8 cellular contexts compared by ENCODE assay signal in the genomic region with DNA sequence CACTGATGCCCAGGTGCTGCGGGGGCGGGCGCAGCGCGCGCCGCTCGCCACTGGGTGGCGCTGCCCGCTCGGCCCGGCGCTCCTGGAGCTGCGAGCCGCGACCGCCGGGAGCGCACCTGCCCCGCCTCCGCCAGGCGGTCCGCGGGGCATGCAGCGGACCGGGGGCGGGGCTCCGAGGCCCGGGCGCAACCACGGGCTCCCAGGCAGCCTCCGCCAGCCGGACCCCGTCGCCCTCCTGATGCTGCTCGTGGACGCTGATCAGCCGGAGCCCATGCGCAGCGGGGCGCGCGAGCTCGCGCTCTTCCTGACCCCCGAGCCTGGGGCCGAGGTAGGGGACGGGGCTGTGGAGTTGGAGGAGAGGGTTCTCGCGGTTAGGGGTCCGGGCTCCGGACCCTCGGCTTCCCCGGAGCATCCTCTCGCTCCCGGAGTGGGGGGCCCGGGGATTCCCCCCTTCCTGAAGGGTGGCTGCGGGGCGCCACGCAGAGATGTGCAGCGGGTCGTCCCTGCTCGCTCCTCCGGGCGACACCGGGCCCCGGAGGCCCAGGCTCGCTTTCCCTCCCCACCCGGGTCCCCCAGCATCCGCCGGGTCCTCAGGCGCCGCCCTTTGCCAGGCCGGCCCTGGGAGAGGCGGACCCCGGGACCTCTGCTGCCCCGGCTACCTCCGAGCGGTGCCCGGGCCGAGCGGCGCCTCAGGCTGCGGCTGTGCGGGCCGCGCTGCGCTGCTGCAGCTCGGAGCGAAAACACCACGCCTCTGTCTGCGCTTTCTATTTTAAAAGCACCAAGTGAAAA.
DNase-seq lines count a peak whose midpoint lies in the region; ATAC-seq lines count a peak whose summit lies in the region.

A gene with protein sequence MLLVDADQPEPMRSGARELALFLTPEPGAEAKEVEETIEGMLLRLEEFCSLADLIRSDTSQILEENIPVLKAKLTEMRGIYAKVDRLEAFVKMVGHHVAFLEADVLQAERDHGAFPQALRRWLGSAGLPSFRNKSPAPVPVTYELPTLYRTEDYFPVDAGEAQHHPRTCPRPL (plus strand): TSS at position 216 of the 789 bp plus-strand sequence. CDS start 23 bp downstream, at position 239.

- peak within 1 kb of the TSS; percentile 64 to 71 for H3K4me3 ChIP-seq in mucosa of rectum (ENCODE audit: low read length in 2 of 2)

- no peaks in the 10 kb centered on the region for H3K9me3 ChIP-seq in mucosa of rectum (ENCODE audit: control insufficient read depth in 2 of 2, low read length in 2 of 2)

- H3K9ac ChIP-seq in mucosa of rectum (ENCODE audit: low read depth in 1 of 2, low read length in 2 of 2): peak within 1 kb of the TSS; percentile 47 to 50

- no peaks in the 10 kb centered on the region for H3K27me3 ChIP-seq in mucosa of rectum (ENCODE audit: control insufficient read depth in 2 of 2, insufficient read depth in 2 of 2, low read length in 2 of 2)

- ATAC-seq in GM19035 (IDR thresholded peaks at IDR 0.05; ENCODE audit: unreplicated experiment) (peak; percentile 69), HG03280 (IDR thresholded peaks at IDR 0.05; ENCODE audit: unreplicated experiment) (peak; percentile 64)

- no peaks in the 10 kb centered on the region for H3K36me3 ChIP-seq in mucosa of rectum (ENCODE audit: control insufficient read depth in 2 of 2, insufficient read depth in 2 of 2, low read length in 2 of 2)

- H3K27ac ChIP-seq in mucosa of rectum (ENCODE audit: low read depth in 2 of 2, low read length in 2 of 2): peak within 1 kb of the TSS in 1 of 2 donors; percentile 65

- DNase-seq in C1 segment of cervical spinal cord (lab: John Stamatoyannopoulos, UW) (peak in 13 of 14 donors; percentile 12 to 80 (median 47)), NOMO-1 treated with DMSO at 0.1 percent for 48 hours (lab: John Stamatoyannopoulos, UW; ENCODE audit: unreplicated experiment) (peak; percentile 63), epidermal melanocyte (ENCODE audit: insufficient read length, low spot score) (peak; percentile 73)
- peak; percentile 52 for DNase-seq in activated CD8-positive, alpha-beta memory T cell treated with anti-CD3 and anti-CD28 coated beads, Interleukin-2, amount 50 U/mL, for 24 hours (ENCODE audit: extremely low read depth)
- DNase-seq in stimulated activated CD8-positive, alpha-beta memory T cell treated with anti-CD3 and anti-CD28 coated beads, Interleukin-4, amount 100 ng/mL, for 4 hours (ENCODE audit: low read depth in 2 of 2, low spot score in 1 of 2): peak; percentile 44 to 65

- H3K4me1 ChIP-seq in mucosa of rectum (ENCODE audit: control insufficient read depth in 2 of 2, insufficient read depth in 2 of 2, low read length in 2 of 2): peaks cover 17% of the 10 kb centered on the region in 2 donors
